ENCODE assay signal across 1 cellular context in the genomic region with DNA sequence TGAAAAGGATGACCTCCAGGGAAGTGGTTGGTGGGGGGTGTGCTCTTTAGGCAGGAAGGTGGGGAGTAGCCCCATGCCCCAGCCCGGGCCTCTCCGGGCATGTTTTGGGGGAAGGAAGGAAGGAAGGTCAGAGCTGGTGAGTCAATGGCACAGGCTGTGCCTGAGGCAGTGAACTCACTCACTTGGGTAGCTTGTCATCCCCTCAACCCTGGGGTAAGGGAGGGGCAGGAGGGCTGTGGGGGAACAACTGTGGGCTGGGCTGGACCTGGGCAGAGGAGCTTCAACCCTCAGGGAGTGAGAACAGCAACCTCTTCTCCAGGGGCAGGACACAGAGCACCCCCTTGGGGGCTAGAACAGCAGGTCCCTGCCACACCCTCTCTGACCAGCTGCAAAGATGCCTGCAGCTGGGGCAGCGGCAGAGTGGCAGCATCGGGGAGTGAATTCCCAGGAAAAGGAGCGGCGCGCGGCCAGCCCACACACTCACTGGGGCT.
TF ChIP-seq lines count a peak whose summit lies in the region.

No MANE protein-coding gene starts in this region.

TF ChIP-seq in IMR-90, 13 proteins besides CTCF, POLR2A, EP300 and RAD21 (continued from another document):
- TF ChIP-seq, protein P1, sequence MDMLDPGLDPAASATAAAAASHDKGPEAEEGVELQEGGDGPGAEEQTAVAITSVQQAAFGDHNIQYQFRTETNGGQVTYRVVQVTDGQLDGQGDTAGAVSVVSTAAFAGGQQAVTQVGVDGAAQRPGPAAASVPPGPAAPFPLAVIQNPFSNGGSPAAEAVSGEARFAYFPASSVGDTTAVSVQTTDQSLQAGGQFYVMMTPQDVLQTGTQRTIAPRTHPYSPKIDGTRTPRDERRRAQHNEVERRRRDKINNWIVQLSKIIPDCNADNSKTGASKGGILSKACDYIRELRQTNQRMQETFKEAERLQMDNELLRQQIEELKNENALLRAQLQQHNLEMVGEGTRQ (IDR thresholded peaks at IDR 0.05; ENCODE audit: low read depth, low read length) = no peak
